Comparison of ENCODE assay signal across 16 cellular contexts in genomic region chr17:31415004-31415454, GRCh38. TPM values are rescaled to one million over a fixed set of nuclear protein-coding genes. Genes with fewer than 3 reads are reported as not detected.
A peak's percentile ranks its signal among the peaks of the same experiment; 100 is the strongest.
DNase-seq lines count a peak whose midpoint lies in the region; ATAC-seq, FAIRE-seq and TF ChIP-seq lines count a peak whose summit lies in the region.
"Had no signal": no experiment of that assay in that cellular context is flagged by ENCODE, and none has a peak within 500 bp of the region (broad histone marks: within the 10 kb centered on the region; RNA-seq: fewer than 3 reads in every experiment).

No MANE protein-coding gene starts in this region.

- no peaks in the 10 kb centered on the region for H3K27me3 Mint-ChIP-seq in H9 (ENCODE audit: low read depth)
- H3K27me3 Mint-ChIP-seq in dendritic cell treated with granulocyte-macrophage colony-stimulating factor and Interleukin-4, amounts not matched to agents 40 ng/mL and 50 ng/mL, for 4 days: peaks cover 11% of the 10 kb centered on the region
- no peaks in the 10 kb centered on the region for H3K27me3 Mint-ChIP-seq in Caco-2 (ENCODE audit: insufficient read depth, unreplicated experiment)

- no peaks in the 10 kb centered on the region for H3K79me2 ChIP-seq in H9 (ENCODE audit: insufficient read depth, low read length)
- no peaks in the 10 kb centered on the region for H3K79me2 ChIP-seq in OCI-LY1 (ENCODE audit: insufficient read depth, low read length)

- no peak overlapping the region for H2BK5ac ChIP-seq in H9 (ENCODE audit: insufficient read length, low read length)

- no peak overlapping the region for H3K4me2 ChIP-seq in H9 (ENCODE audit: insufficient read depth, insufficient read length, low read length)
- peak overlapping the region; percentile 14; the same call in 1 of the 2 replicates for H3K4me2 ChIP-seq in OCI-LY1 (ENCODE audit: low read length)

- H3K23me2 ChIP-seq in H9 (ENCODE audit: insufficient read length, low read depth, low read length, poor library complexity, severe bottlenecking): no peaks in the 10 kb centered on the region

- H3K9me2 ChIP-seq in OCI-LY1 (ENCODE audit: low read depth, low read length): no peaks in the 10 kb centered on the region

- H3K18ac ChIP-seq in H9 (ENCODE audit: insufficient read length, low read depth, low read length): no peak overlapping the region

- H3K4me3 ChIP-seq in OCI-LY1 (ENCODE audit: low read depth, low read length, poor library complexity, severe bottlenecking): no peak overlapping the region
- no peak overlapping the region for H3K4me3 ChIP-seq in small intestine (ENCODE audit: low read depth in 1 of 2, low read length in 2 of 2)
- no peak overlapping the region for H3K4me3 ChIP-seq in Caco-2 (ENCODE audit: low read depth, low read length)

- no peak overlapping the region for H2BK20ac ChIP-seq in H9 (ENCODE audit: low read depth, low read length, poor library complexity, severe bottlenecking)

- H3K9me3 ChIP-seq in H9 (ENCODE audit: control insufficient read depth, low read depth, low read length): no peaks in the 10 kb centered on the region
- no peaks in the 10 kb centered on the region for H3K9me3 ChIP-seq in OCI-LY1 (ENCODE audit: low read length)
- no peaks in the 10 kb centered on the region for H3K9me3 ChIP-seq in small intestine (ENCODE audit: control insufficient read depth, low read depth)
- no peaks in the 10 kb centered on the region; the same call in 1 of the 2 replicates for H3K9me3 ChIP-seq in Caco-2

- H3K23ac ChIP-seq in H9 (ENCODE audit: insufficient read length, low read depth, low read length): no peak overlapping the region

- WGBS in H9 (ENCODE audit: extremely low coverage, insufficient read length, low lambda C conversion rate): no CpG with 5 or more reads among the region's 7 CpGs
- WGBS in small intestine, 3 donors: 31 to 47% (median 46%) methylated on average over 7 of the region's 7 CpGs

- no peak overlapping the region for H3K4ac ChIP-seq in H9 (ENCODE audit: low read depth, low read length)

- H3K79me1 ChIP-seq in H9 (ENCODE audit: insufficient read depth, low read depth, low read length, poor library complexity, severe bottlenecking): no peaks in the 10 kb centered on the region

- H3K4me1 Mint-ChIP-seq in H9 (peaks cover 50 to 78% of the 10 kb centered on the region in 2 experiments), Caco-2 (ENCODE audit: low read depth, unreplicated experiment) (no peaks in the 10 kb centered on the region)
- peaks cover 35% of the 10 kb centered on the region for H3K4me1 Mint-ChIP-seq in dendritic cell treated with granulocyte-macrophage colony-stimulating factor and Interleukin-4, amounts not matched to agents 40 ng/mL and 50 ng/mL, for 4 days (ENCODE audit: low read depth)
- H3K4me1 Mint-ChIP-seq: immature natural killer cell had no signal

- H3K4me1 ChIP-seq in H9 (ENCODE audit: insufficient read depth, low read length) (no peaks in the 10 kb centered on the region; the same call in 1 of the 2 replicates), OCI-LY1 (ENCODE audit: insufficient read depth, low read length, severe bottlenecking) (no peaks in the 10 kb centered on the region), small intestine (ENCODE audit: control insufficient read depth in 2 of 2, insufficient read depth in 1 of 2, low read depth in 1 of 2, low read length in 1 of 2) (peaks cover 0 to 4% of the 10 kb centered on the region in 2 donors), Caco-2 (no peaks in the 10 kb centered on the region)
- H3K4me1 ChIP-seq: foreskin keratinocyte had no signal

- H4K91ac ChIP-seq in H9 (ENCODE audit: insufficient read length, low read depth, low read length): no peak overlapping the region

- CTCF ChIA-PET in Caco-2 (lab: Charles Lee): interaction anchor here (0.9 kb wide), 1 partner anchor 26 kb away, joined by 3 read pairs; no protein-coding TSS in a partner anchor

- H3K36me3 ChIP-seq in OCI-LY1 (ENCODE audit: insufficient read depth, low read length): no peaks in the 10 kb centered on the region
- no peaks in the 10 kb centered on the region for H3K36me3 ChIP-seq in small intestine (ENCODE audit: control insufficient read depth in 2 of 2, insufficient read depth in 2 of 2, low read length in 2 of 2)
- no peaks in the 10 kb centered on the region for H3K36me3 ChIP-seq in Caco-2 (ENCODE audit: control insufficient read depth, insufficient read depth, low read length)

- FAIRE-seq in small intestine (lab: Jason Lieb, UNC): no peak
- FAIRE-seq: G401.6, RCC 7860 had no signal

- no peak overlapping the region for H3K14ac ChIP-seq in H9 (ENCODE audit: insufficient read depth, low read length)

- no peak overlapping the region for H2AK5ac ChIP-seq in H9 (ENCODE audit: insufficient read length, low read length)

- intact Hi-C loops in dendritic cell treated with granulocyte-macrophage colony-stimulating factor and Interleukin-4, amounts not matched to agents 40 ng/mL and 50 ng/mL, for 4 days (cut with micrococcal nuclease): no loop called here
- intact Hi-C loops in Caco-2 (cut with micrococcal nuclease; ENCODE audit: unreplicated experiment): no loop called here

- H3K9ac ChIP-seq in H9 (ENCODE audit: extremely low read depth, insufficient read length, low read length) (no peak overlapping the region), OCI-LY1 (ENCODE audit: low read length) (no peak overlapping the region)

- H3K36me3 Mint-ChIP-seq in H9 (ENCODE audit: insufficient read depth in 1 of 3, low read depth in 3 of 3) (no peaks in the 10 kb centered on the region), Caco-2 (ENCODE audit: insufficient read depth, unreplicated experiment) (no peaks in the 10 kb centered on the region)
- no peaks in the 10 kb centered on the region for H3K36me3 Mint-ChIP-seq in dendritic cell treated with granulocyte-macrophage colony-stimulating factor and Interleukin-4, amounts not matched to agents 40 ng/mL and 50 ng/mL, for 4 days (ENCODE audit: low read depth)
- H3K36me3 Mint-ChIP-seq: immature natural killer cell had no signal

- H4K5ac ChIP-seq in H9 (ENCODE audit: insufficient read length, low read depth, low read length): no peak overlapping the region

- no peak overlapping the region for H3K4me3 Mint-ChIP-seq in H9
- peak overlapping the region; percentile 30 for H3K4me3 Mint-ChIP-seq in dendritic cell treated with granulocyte-macrophage colony-stimulating factor and Interleukin-4, amounts not matched to agents 40 ng/mL and 50 ng/mL, for 4 days
- no peak overlapping the region for H3K4me3 Mint-ChIP-seq in Caco-2 (ENCODE audit: unreplicated experiment)
- H3K4me3 Mint-ChIP-seq: immature natural killer cell had no signal

- H2BK120ac ChIP-seq in H9 (ENCODE audit: low read depth, low read length, poor library complexity, severe bottlenecking): no peak overlapping the region

- H4K8ac ChIP-seq in H9 (replicated peaks; ENCODE audit: insufficient read length, low read depth, low read length): no peak overlapping the region

- DNase-seq in H9 (peak; percentile 76), small intestine (peak; percentile 54), Caco-2 (no peak), NCI-H1436 (lab: John Stamatoyannopoulos, UW) (no peak)
- DNase-seq: activated gamma-delta T cell, foreskin keratinocyte, immature natural killer cell, NCI-H1092, NCI-H446 treated with DMSO at 0.1 percent for 48 hours had no signal

- no peak overlapping the region for H2BK12ac ChIP-seq in H9 (ENCODE audit: insufficient read length, low read depth, low read length)

- no peak overlapping the region for H3K27ac ChIP-seq in H9 (ENCODE audit: insufficient read length, low read depth, low read length)
- no peak overlapping the region for H3K27ac ChIP-seq in OCI-LY1 (ENCODE audit: low read depth, low read length, poor library complexity, severe bottlenecking)
- H3K27ac ChIP-seq in small intestine (ENCODE audit: low read depth in 1 of 2, low read length in 1 of 2): no peak overlapping the region
- H3K27ac ChIP-seq: C4-2B, foreskin keratinocyte had no signal

- H3K56ac ChIP-seq in H9 (ENCODE audit: insufficient read length, low read depth, low read length): no peak overlapping the region

- H3K9me3 Mint-ChIP-seq in H9: no peaks in the 10 kb centered on the region; a peak in 1 of 5 replicates
- H3K9me3 Mint-ChIP-seq in dendritic cell treated with granulocyte-macrophage colony-stimulating factor and Interleukin-4, amounts not matched to agents 40 ng/mL and 50 ng/mL, for 4 days: no peaks in the 10 kb centered on the region
- H3K9me3 Mint-ChIP-seq in Caco-2 (ENCODE audit: unreplicated experiment): no peaks in the 10 kb centered on the region
- H3K9me3 Mint-ChIP-seq: immature natural killer cell had no signal

- no peak overlapping the region for H2AFZ ChIP-seq in H9 (ENCODE audit: low read length)
- H2AFZ ChIP-seq in OCI-LY1 (ENCODE audit: low read length): no peak overlapping the region

- H3T11ph ChIP-seq in H9 (ENCODE audit: low read length): no peak overlapping the region

- H2BK15ac ChIP-seq in H9 (ENCODE audit: low read depth, low read length): no peak overlapping the region

- ATAC-seq in HG03521 (IDR thresholded peaks at IDR 0.05; ENCODE audit: unreplicated experiment): no peak
- ATAC-seq in HG03460 (IDR thresholded peaks at IDR 0.05; ENCODE audit: unreplicated experiment): no peak
- ATAC-seq: foreskin keratinocyte had no signal

- no peaks in the 10 kb centered on the region for H3K27me3 ChIP-seq in H9 (ENCODE audit: insufficient read depth, low read length)
- H3K27me3 ChIP-seq in OCI-LY1 (ENCODE audit: insufficient read depth, low read length): no peaks in the 10 kb centered on the region
- H3K27me3 ChIP-seq in small intestine (ENCODE audit: control insufficient read depth in 2 of 2, insufficient read depth in 2 of 2, low read length in 2 of 2): no peaks in the 10 kb centered on the region
- no peaks in the 10 kb centered on the region for H3K27me3 ChIP-seq in Caco-2 (replicated peaks; ENCODE audit: control insufficient read depth, insufficient read depth, low read length)

- H4K20me1 ChIP-seq in H9 (ENCODE audit: control insufficient read depth, insufficient read depth, insufficient read length): peaks cover 4% of the 10 kb centered on the region
- no peaks in the 10 kb centered on the region for H4K20me1 ChIP-seq in OCI-LY1 (ENCODE audit: insufficient read depth, low read length)

- H3K27ac Mint-ChIP-seq in H9: no peak overlapping the region; a peak in 2 of 7 replicates
- peak overlapping the region; percentile 19 for H3K27ac Mint-ChIP-seq in dendritic cell treated with granulocyte-macrophage colony-stimulating factor and Interleukin-4, amounts not matched to agents 40 ng/mL and 50 ng/mL, for 4 days
- H3K27ac Mint-ChIP-seq in Caco-2 (ENCODE audit: unreplicated experiment): no peak overlapping the region
- H3K27ac Mint-ChIP-seq: immature natural killer cell had no signal

- TF ChIP-seq CTCF in H9 (conservative IDR thresholded peaks at IDR 0.05): peak; percentile 19; the same call in 1 of the 3 replicates
- TF ChIP-seq CTCF in OCI-LY1 (IDR thresholded peaks at IDR 0.05; ENCODE audit: low read length): no peak
- TF ChIP-seq CTCF in Caco-2 (IDR thresholded peaks at IDR 0.05; ENCODE audit: insufficient read depth in 1 of 2, low read depth in 1 of 2, low read length in 1 of 2, severe bottlenecking in 1 of 2, unreplicated experiment in 1 of 2): no peak

- POLR2A ChIA-PET in Caco-2 (lab: Charles Lee): no interaction called here

- no TSS peak for BruUV-seq in Caco-2 (replicated peaks; lab: Mats Ljungman, UMichigan)

- no peaks in the 10 kb centered on the region for H3F3A ChIP-seq in OCI-LY1 (ENCODE audit: insufficient read depth, low read length)

RNA-seq across cellular contexts. Expression of gene RAB11FIP4, which starts 23.6 kb away (rescaled TPM):
- 25.7 and 26.1 TPM in 2 replicates for total RNA-seq in H9 (2021)
- 10 to 100 TPM; 11.6 to 33.8 (median 15.4) TPM for polyA plus RNA-seq in small intestine
- total RNA-seq in Caco-2 (2022): 84.2 and 90.3 TPM in 2 replicates

Comparison
In these comparisons a context has a peak if more than half of its experiments do, and no peak if none do; other contexts are left out.
1. DNase-seq: peak in H9 (single experiment) and small intestine (single experiment); none in Caco-2 (0 of 2) and NCI-H1436 (single experiment).